Comparison of ENCODE assay signal across 18 cellular contexts in the genomic region with DNA sequence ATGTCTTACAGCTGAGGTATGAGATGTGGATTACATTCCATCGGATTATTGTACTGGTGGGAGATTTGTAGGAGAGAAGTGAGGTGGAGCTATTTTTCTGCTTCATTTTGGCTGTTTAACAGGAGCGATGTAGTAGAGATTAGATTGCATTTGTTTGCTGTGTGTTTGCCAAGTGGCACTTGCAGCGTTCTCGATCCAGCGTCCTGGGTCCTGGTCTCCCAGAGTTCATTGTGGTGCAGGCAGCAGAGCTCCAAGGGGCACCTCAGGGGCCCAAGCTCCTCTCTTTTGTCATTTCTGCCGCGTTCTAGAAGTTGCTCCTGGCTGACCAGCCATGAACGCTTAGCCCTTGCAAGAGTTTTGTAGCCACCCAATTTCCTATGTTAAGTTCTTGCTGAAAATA.
DNase-seq lines count a peak whose midpoint lies in the region; ATAC-seq and TF ChIP-seq lines count a peak whose summit lies in the region.
"Had no signal": no experiment of that assay in that cellular context is flagged by ENCODE, and none has a peak within 500 bp of the region (broad histone marks: within the 10 kb centered on the region; RNA-seq: fewer than 3 reads in every experiment).

No MANE protein-coding gene starts in this region.

- no peak overlapping the region for H3K4me3 Mint-ChIP-seq in activated T-helper 1 cell treated with anti-CD3 and anti-CD28 coated beads, Interleukin-12 subunit alpha, Interleukin-12 subunit beta, Interleukin-2, Interleukin-4 antibody, amounts not matched to agents 30 ng/mL and 10 ng/mL and 1 ng/mL, durations not matched to agents 14 hours and 24 hours and 36 hours
- H3K4me3 Mint-ChIP-seq: CD14-positive monocyte; CD8-positive, alpha-beta T cell; HFFc6 had no signal

- H3K27ac Mint-ChIP-seq in activated T-helper 1 cell treated with anti-CD3 and anti-CD28 coated beads, Interleukin-12 subunit alpha, Interleukin-12 subunit beta, Interleukin-2, Interleukin-4 antibody, amounts not matched to agents 30 ng/mL and 10 ng/mL and 1 ng/mL, durations not matched to agents 14 hours and 24 hours and 36 hours = no peak overlapping the region
- H3K27ac Mint-ChIP-seq: CD8-positive, alpha-beta T cell; HFFc6 had no signal

- TF ChIP-seq POLR2A in stomach (IDR thresholded peaks at IDR 0.05) = no peak

- no peaks in the 10 kb centered on the region for H3K9me3 Mint-ChIP-seq in activated T-helper 1 cell treated with anti-CD3 and anti-CD28 coated beads, Interleukin-12 subunit alpha, Interleukin-12 subunit beta, Interleukin-2, Interleukin-4 antibody, amounts not matched to agents 30 ng/mL and 10 ng/mL and 1 ng/mL, durations not matched to agents 14 hours and 24 hours and 36 hours
- H3K9me3 Mint-ChIP-seq: CD8-positive, alpha-beta T cell; HFFc6 had no signal

- H3K36me3 ChIP-seq in left lung (no peaks in the 10 kb centered on the region), stomach (no peaks in the 10 kb centered on the region), WERI-Rb-1 (no peaks in the 10 kb centered on the region)
- H3K36me3 ChIP-seq: BE2C had no signal

- TF ChIP-seq CTCF in C4-2B (conservative IDR thresholded peaks at IDR 0.05) (no peak), LNCaP clone FGC (IDR thresholded peaks at IDR 0.05; ENCODE audit: control insufficient read depth, extremely low read depth, insufficient read depth) (no peak), left lung (IDR thresholded peaks at IDR 0.05) (no peak), stomach (IDR thresholded peaks at IDR 0.05) (no peak), WERI-Rb-1 (IDR thresholded peaks at IDR 0.05; ENCODE audit: low read depth, low read length) (no peak)

- no peaks in the 10 kb centered on the region for H3K4me1 Mint-ChIP-seq in activated T-helper 1 cell treated with anti-CD3 and anti-CD28 coated beads, Interleukin-12 subunit alpha, Interleukin-12 subunit beta, Interleukin-2, Interleukin-4 antibody, amounts not matched to agents 30 ng/mL and 10 ng/mL and 1 ng/mL, durations not matched to agents 14 hours and 24 hours and 36 hours (ENCODE audit: low read depth)

- DNase-seq in LNCaP clone FGC (ENCODE audit: low read depth) (peak; percentile 46), left lung (no peak), stomach (peak; percentile 49), WERI-Rb-1 (no peak)
- no peak for DNase-seq in activated T-helper 1 cell treated with anti-CD3 and anti-CD28 coated beads, Interleukin-12 subunit alpha, Interleukin-12 subunit beta, Interleukin-2, Interleukin-4 antibody, amounts not matched to agents 30 ng/mL and 10 ng/mL and 1 ng/mL, durations not matched to agents 14 hours and 24 hours and 36 hours (ENCODE audit: low spot score)
- DNase-seq: BE2C; CD8-positive, alpha-beta T cell; COR-L47; DMS153; DND-41; GF-D8; HCEC 1CT; HFFc6 had no signal

- TF ChIP-seq EP300 in stomach (IDR thresholded peaks at IDR 0.05) = no peak

- H3K27ac ChIP-seq in C4-2B = peak overlapping the region; percentile 50
- H3K27ac ChIP-seq in left lung = no peak overlapping the region
- peak overlapping the region in 1 of 5 donors; percentile 25 for H3K27ac ChIP-seq in stomach
- no peak overlapping the region for H3K27ac ChIP-seq in WERI-Rb-1
- H3K27ac ChIP-seq: A549 had no signal

- no peaks in the 10 kb centered on the region for H3K9me3 ChIP-seq in left lung
- no peaks in the 10 kb centered on the region for H3K9me3 ChIP-seq in stomach
- no peaks in the 10 kb centered on the region for H3K9me3 ChIP-seq in WERI-Rb-1 (ENCODE audit: severe bottlenecking)
- H3K9me3 ChIP-seq: A549, BE2C had no signal

- 30 to 56% (median 44%) methylated on average over 8 of the region's 8 CpGs for WGBS in stomach, 5 donors

- peak; percentile 66 for ATAC-seq in left lung
- no peak for ATAC-seq in GM21367 (IDR thresholded peaks at IDR 0.05; ENCODE audit: unreplicated experiment)
- ATAC-seq: A549; CD8-positive, alpha-beta T cell; HepG2 had no signal

- no peaks in the 10 kb centered on the region for H3K27me3 ChIP-seq in left lung
- H3K27me3 ChIP-seq in stomach = no peaks in the 10 kb centered on the region
- no peaks in the 10 kb centered on the region for H3K27me3 ChIP-seq in WERI-Rb-1 (ENCODE audit: insufficient read depth, low read depth, severe bottlenecking)
- H3K27me3 ChIP-seq: BE2C had no signal

- H3K4me1 ChIP-seq in left lung = peaks cover under 1 to 42% of the 10 kb centered on the region in 2 donors
- peaks cover 18 to 41% (median 30%) of the 10 kb centered on the region in 4 donors for H3K4me1 ChIP-seq in stomach
- H3K4me1 ChIP-seq: A549, BE2C had no signal

- intact Hi-C loops in left lung (cut with DNase I) (no loop called here), stomach (cut with DNase I; ENCODE audit: low total_unique reads) (no loop called here)
- intact Hi-C loops in activated T-helper 1 cell treated with anti-CD3 and anti-CD28 coated beads, Interleukin-12 subunit alpha, Interleukin-12 subunit beta, Interleukin-2, Interleukin-4 antibody, amounts not matched to agents 30 ng/mL and 10 ng/mL and 1 ng/mL, durations not matched to agents 14 hours and 24 hours and 36 hours (cut with micrococcal nuclease) = no loop called here

- no peak overlapping the region for H3K4me3 ChIP-seq in LNCaP clone FGC (ENCODE audit: low read depth, low read length)
- no peak overlapping the region for H3K4me3 ChIP-seq in left lung
- no peak overlapping the region for H3K4me3 ChIP-seq in stomach
- no peak overlapping the region for H3K4me3 ChIP-seq in WERI-Rb-1 (ENCODE audit: low read depth, low read length)
- H3K4me3 ChIP-seq: A549 had no signal

- H3K36me3 Mint-ChIP-seq in activated T-helper 1 cell treated with anti-CD3 and anti-CD28 coated beads, Interleukin-12 subunit alpha, Interleukin-12 subunit beta, Interleukin-2, Interleukin-4 antibody, amounts not matched to agents 30 ng/mL and 10 ng/mL and 1 ng/mL, durations not matched to agents 14 hours and 24 hours and 36 hours (ENCODE audit: low read depth) = no peaks in the 10 kb centered on the region
- H3K36me3 Mint-ChIP-seq: CD14-positive monocyte; CD8-positive, alpha-beta T cell had no signal

- H3K27me3 Mint-ChIP-seq in activated T-helper 1 cell treated with anti-CD3 and anti-CD28 coated beads, Interleukin-12 subunit alpha, Interleukin-12 subunit beta, Interleukin-2, Interleukin-4 antibody, amounts not matched to agents 30 ng/mL and 10 ng/mL and 1 ng/mL, durations not matched to agents 14 hours and 24 hours and 36 hours (ENCODE audit: insufficient read depth) = no peaks in the 10 kb centered on the region

Comparison
In these comparisons a context has a peak if more than half of its experiments do, and no peak if none do; other contexts are left out.
1. DNase-seq: peak in LNCaP clone FGC (single experiment) and stomach (single experiment); none in left lung (0 of 2), activated T-helper 1 cell treated with anti-CD3 and anti-CD28 coated beads, Interleukin-12 subunit alpha, Interleukin-12 subunit beta, Interleukin-2, Interleukin-4 antibody, amounts not matched to agents 30 ng/mL and 10 ng/mL and 1 ng/mL, durations not matched to agents 14 hours and 24 hours and 36 hours (single experiment) and WERI-Rb-1 (single experiment).